ENCODE assay signal across 22 cellular contexts in genomic region chr12:24894869-24895268, GRCh38. TPM values are rescaled to one million over a fixed set of nuclear protein-coding genes. Genes with fewer than 3 reads are reported as not detected.
DNase-seq lines count a peak whose midpoint lies in the region; ATAC-seq and TF ChIP-seq lines count a peak whose summit lies in the region.
"Had no signal": no experiment of that assay in that cellular context is flagged by ENCODE, and none has a peak within 500 bp of the region (broad histone marks: within the 10 kb centered on the region; RNA-seq: fewer than 3 reads in every experiment).

No MANE protein-coding gene starts in this region.

- no peaks in the 10 kb centered on the region for H3K27me3 ChIP-seq in SK-N-SH (ENCODE audit: insufficient read depth)
- H3K27me3 ChIP-seq in osteoblast (ENCODE audit: insufficient read depth, low read length): no peaks in the 10 kb centered on the region
- no peaks in the 10 kb centered on the region for H3K27me3 ChIP-seq in ovary

- no peak overlapping the region for H3K27ac Mint-ChIP-seq in activated naive CD4-positive, alpha-beta T cell treated with anti-CD3 and anti-CD28 coated beads, Interleukin-2, amount 50 U/mL, for 72 hours
- H3K27ac Mint-ChIP-seq: HFFc6 had no signal

- H3K9ac ChIP-seq in SK-N-SH: no peak overlapping the region

- H3K4me3 ChIP-seq in SK-N-SH (ENCODE audit: low read depth in 2 of 2, low read length in 1 of 2) (no peak overlapping the region), osteoblast (ENCODE audit: insufficient read depth, low read length) (no peak overlapping the region), ovary (no peak overlapping the region)

- H3K36me3 ChIP-seq in SK-N-SH (replicated peaks in 1 of 2; ENCODE audit: control insufficient read depth in 1 of 2, insufficient read depth in 2 of 2, low read length in 1 of 2) (peaks cover 0 to 26% of the 10 kb centered on the region in 2 experiments), osteoblast (ENCODE audit: insufficient read depth, low read length) (peaks cover 2% of the 10 kb centered on the region), ovary (no peaks in the 10 kb centered on the region)

- no peaks in the 10 kb centered on the region for H3K9me2 ChIP-seq in SK-N-SH

- intact Hi-C loops in ovary (cut with DNase I): no loop called here

- DNase-seq in SK-N-SH (no peak), left kidney (ENCODE audit: low read depth, low spot score) (peak; percentile 38), osteoblast (ENCODE audit: insufficient read length, low spot score, missing footprints) (no peak), ovary (no peak)
- no peak for DNase-seq in activated naive CD4-positive, alpha-beta T cell treated with anti-CD3 and anti-CD28 coated beads, Interleukin-2, amount 50 U/mL, for 72 hours (ENCODE audit: low spot score in 2 of 2)
- DNase-seq: AML-193; DMS 273 treated with DMSO at 0.1 percent for 48 hours; DND-41; HFFc6; KBM-7; NCI-H1105 treated with DMSO at 0.1 percent for 48 hours; NCI-H1694; NCI-H2081 treated with DMSO at 0.1 percent for 48 hours; NCI-H748 treated with DMSO at 0.1 percent for 48 hours; NK-92 treated with Interleukin-12 subunit alpha and Interleukin-12 subunit beta, amount 100 ng/mL, for 24 hours; Right ventricle myocardium superior had no signal

- no peak for TF ChIP-seq POLR2A in ovary (IDR thresholded peaks at IDR 0.05)

- H2AFZ ChIP-seq in SK-N-SH (ENCODE audit: low read depth) (no peak overlapping the region), osteoblast (ENCODE audit: low read length) (no peak overlapping the region)

- whole genome bisulfite sequencing in SK-N-SH (ENCODE audit: low lambda C conversion rate): 92% methylated on average over 3 of the region's 3 CpGs
- 52 to 67% (median 58%) methylated on average over 3 of the region's 3 CpGs for WGBS in ovary, 3 donors

- peaks cover 4 to 23% of the 10 kb centered on the region in 2 experiments; a peak in 3 of 4 replicates for H3K4me1 ChIP-seq in SK-N-SH (ENCODE audit: control insufficient read depth in 1 of 2, insufficient read depth in 2 of 2, low read depth in 1 of 2, low read length in 1 of 2)
- H3K4me1 ChIP-seq in osteoblast (ENCODE audit: insufficient read depth, low read length): peaks cover 25% of the 10 kb centered on the region
- H3K4me1 ChIP-seq in ovary (ENCODE audit: insufficient read depth): peaks cover 7% of the 10 kb centered on the region

- peaks cover 5 to 13% of the 10 kb centered on the region in 2 donors for H3K36me3 Mint-ChIP-seq in activated naive CD4-positive, alpha-beta T cell treated with anti-CD3 and anti-CD28 coated beads, Interleukin-2, amount 50 U/mL, for 72 hours

- H3K9me3 Mint-ChIP-seq in activated naive CD4-positive, alpha-beta T cell treated with anti-CD3 and anti-CD28 coated beads, Interleukin-2, amount 50 U/mL, for 72 hours: peaks cover 4 to 12% of the 10 kb centered on the region in 2 donors
- H3K9me3 Mint-ChIP-seq: HFFc6 had no signal

- H3F3A ChIP-seq in SK-N-SH (replicated peaks; ENCODE audit: insufficient read depth): peaks cover 21% of the 10 kb centered on the region

- TF ChIP-seq EP300 in SK-N-SH (IDR thresholded peaks at IDR 0.05; ENCODE audit: borderline replicate concordance in 1 of 2, low read depth in 1 of 2, low read length in 1 of 2) (no peak), ovary (IDR thresholded peaks at IDR 0.05) (no peak)

- H3K79me2 ChIP-seq in SK-N-SH (ENCODE audit: insufficient read depth) (peaks cover 66% of the 10 kb centered on the region), osteoblast (ENCODE audit: insufficient read depth, low read length) (peaks cover 34% of the 10 kb centered on the region)

- CTCF ChIA-PET in SK-N-SH (lab: Yijun Ruan, JAX): interaction anchor here (0.8 kb wide), 1 partner anchor 96 kb away, joined by 3 read pairs; no protein-coding TSS in a partner anchor

- TF ChIP-seq CTCF in SK-N-SH (IDR thresholded peaks at IDR 0.05): no peak
- no peak for TF ChIP-seq CTCF in osteoblast (IDR thresholded peaks at IDR 0.05; ENCODE audit: extremely low read depth, low read depth, low read length)
- TF ChIP-seq CTCF in ovary (IDR thresholded peaks at IDR 0.05): no peak

- H4K20me1 ChIP-seq in SK-N-SH (ENCODE audit: insufficient read depth) (peaks cover 7% of the 10 kb centered on the region), osteoblast (ENCODE audit: insufficient read depth, low read length) (peaks cover 8% of the 10 kb centered on the region)

- H3K27ac ChIP-seq in SK-N-SH (ENCODE audit: low read depth in 2 of 2, low read length in 1 of 2) (peak overlapping the region in 1 of 2 experiments; percentile 78; a peak in 2 of 4 replicates), osteoblast (ENCODE audit: low read depth, low read length) (peak overlapping the region; percentile 5), ovary (no peak overlapping the region)
- H3K27ac ChIP-seq: 22Rv1, C4-2B had no signal

- no peak for TF ChIP-seq RAD21 in SK-N-SH (IDR thresholded peaks at IDR 0.05; ENCODE audit: low read length)

- H3K9me3 ChIP-seq in SK-N-SH (no peaks in the 10 kb centered on the region), osteoblast (ENCODE audit: low read depth, low read length) (no peaks in the 10 kb centered on the region), ovary (no peaks in the 10 kb centered on the region)

- H3K4me2 ChIP-seq in SK-N-SH (peak overlapping the region; percentile 55), osteoblast (ENCODE audit: insufficient read depth, low read length) (no peak overlapping the region)

- no peak for ATAC-seq in SK-N-SH treated with all-trans-retinoic acid at 6 μM for 48 hours
- no peak for ATAC-seq in activated naive CD4-positive, alpha-beta T cell treated with anti-CD3 and anti-CD28 coated beads, Interleukin-2, amount 50 U/mL, for 72 hours
- no peak for ATAC-seq in HG03460 (IDR thresholded peaks at IDR 0.05; ENCODE audit: unreplicated experiment)
- no peak for ATAC-seq in HG03095 (IDR thresholded peaks at IDR 0.05; ENCODE audit: unreplicated experiment)
- ATAC-seq: HepG2 had no signal

- POLR2A ChIA-PET in SK-N-SH (lab: Yijun Ruan, JAX): interaction anchor here (0.6 kb wide), 1 partner anchor 42 kb away, joined by 3 read pairs; no protein-coding TSS in a partner anchor

TF ChIP-seq in SK-N-SH, 30 proteins besides CTCF, POLR2A, EP300 and RAD21:
- TF ChIP-seq POLR2AphosphoS5 (IDR thresholded peaks at IDR 0.05; ENCODE audit: low read depth, low read length): no peak
- no peak for TF ChIP-seq GATA2 (CRISPR knock-in tag; IDR thresholded peaks at IDR 0.05)
- TF ChIP-seq MXI1 (IDR thresholded peaks at IDR 0.05; ENCODE audit: low read depth, low read length): no peak
- no peak for TF ChIP-seq CHD2 (IDR thresholded peaks at IDR 0.05; ENCODE audit: low read length, partially characterized antibody)
- no peak for TF ChIP-seq SIN3A (IDR thresholded peaks at IDR 0.05; ENCODE audit: borderline replicate concordance, low read depth, low read length)
- no peak for TF ChIP-seq USF1 (IDR thresholded peaks at IDR 0.05; ENCODE audit: borderline replicate concordance, low read depth)
TF ChIP-seq in SK-N-SH: peak in this region for 0.

TF ChIP-seq in SK-N-SH treated with all-trans-retinoic acid at 6 μM for 48 hours, 23 proteins besides CTCF, POLR2A, EP300 and RAD21:
- no peak for TF ChIP-seq ZFP3 (CRISPR knock-in tag; IDR thresholded peaks at IDR 0.05)
- TF ChIP-seq ZC3H10 (CRISPR knock-in tag; IDR thresholded peaks at IDR 0.05): no peak
- no peak for TF ChIP-seq CSDC2 (CRISPR knock-in tag; IDR thresholded peaks at IDR 0.05)
- no peak for TF ChIP-seq ZNF565 (CRISPR knock-in tag; conservative IDR thresholded peaks at IDR 0.05; ENCODE audit: low read depth)
- TF ChIP-seq ARNTL (CRISPR knock-in tag; IDR thresholded peaks at IDR 0.05; ENCODE audit: borderline replicate concordance, low read depth): no peak
- TF ChIP-seq TOX (CRISPR knock-in tag; IDR thresholded peaks at IDR 0.05; ENCODE audit: borderline replicate concordance): no peak
- TF ChIP-seq PATZ1 (CRISPR knock-in tag; IDR thresholded peaks at IDR 0.05; ENCODE audit: borderline replicate concordance): no peak
- no peak for TF ChIP-seq ISL1 (CRISPR knock-in tag; IDR thresholded peaks at IDR 0.05)

RNA-seq across cellular contexts. Expression of gene BCAT1, which starts 54.0 kb away (rescaled TPM):
- polyA plus RNA-seq in SK-N-SH (2012; rRNA removed) (7.7 and 9.1 TPM in 2 replicates), ovary (10 to 100 TPM; 12.0 to 18.3 TPM)
- polyA plus RNA-seq in SK-N-SH (2012; cell fraction: cytosol; rRNA removed): 12.2 and 12.4 TPM in 2 replicates
- polyA plus RNA-seq in SK-N-SH (2012; cell fraction: nucleus; rRNA removed): 7.0 and 12.2 TPM in 2 replicates
- total RNA-seq in osteoblast (239 and 273 TPM in 2 replicates), ovary (100 to 1,000 TPM in 1 of 7 donors, 10 to 100 TPM in 6; 14.9 to 106 (median 36.2) TPM)
- 10 to 100 TPM in 1 of 2 donors, 1 to 10 TPM in 1; 6.3 to 42.8 TPM for total RNA-seq in activated naive CD4-positive, alpha-beta T cell treated with anti-CD3 and anti-CD28 coated beads, Interleukin-2, amount 50 U/mL, for 72 hours
